1 cellular context compared by ENCODE assay signal in genomic region chr18:60295776-60296175, GRCh38.
TF ChIP-seq lines count a peak whose summit lies in the region.

No MANE protein-coding gene starts in this region.

TF ChIP-seq in GM23338, 12 proteins besides CTCF, POLR2A, EP300 and RAD21 (continued from another document):
- TF ChIP-seq REST (IDR thresholded peaks at IDR 0.05; ENCODE audit: unreplicated experiment) (no peak), ZNF462 (CRISPR knock-in tag; IDR thresholded peaks at IDR 0.05) (no peak)
